11 cellular contexts compared by ENCODE assay signal in genomic region chr20:21110811-21111210, GRCh38. TPM values are rescaled to one million over a fixed set of nuclear protein-coding genes. Genes with fewer than 3 reads are reported as not detected.
"Had no signal": no experiment of that assay in that cellular context is flagged by ENCODE, and none has a peak within 500 bp of the region (broad histone marks: within the 10 kb centered on the region; RNA-seq: fewer than 3 reads in every experiment).

No MANE protein-coding gene starts in this region.

- ATAC-seq: HCT116 had no signal

- H3K36me3 Mint-ChIP-seq: IgD-negative memory B cell had no signal

- H3K9me3 ChIP-seq: HAP-1 had no signal

- H3K4me3 Mint-ChIP-seq: HFFc6, IgD-negative memory B cell had no signal

- H3K27ac ChIP-seq: GM23248 had no signal

- DNase-seq: GM23248, GOT3, H7, HFFc6, KG1 had no signal

- H3K9ac ChIP-seq: GM23248 had no signal

- H2AFZ ChIP-seq: GM23248 had no signal

- FAIRE-seq: HTR-8/SVneo had no signal

- H3K4me3 ChIP-seq: GM23248, HAP-1 had no signal

- H3K4me1 Mint-ChIP-seq: IgD-negative memory B cell had no signal

- H3K9me3 Mint-ChIP-seq: HFFc6 had no signal

- H3K36me3 ChIP-seq: HAP-1 had no signal

- H3K4me1 ChIP-seq: HAP-1 had no signal

- H3K27ac Mint-ChIP-seq: HFFc6, IgD-negative memory B cell had no signal

RNA-seq across cellular contexts. Expression of gene LINC00237, which starts 4.7 kb away (rescaled TPM):
- total RNA-seq: GM23248, H4, HFFc6, HT-29 had no signal
- polyA plus RNA-seq: GM23248, IgD-negative memory B cell had no signal
